Comparison of ENCODE assay signal across 17 cellular contexts in genomic region chr10:119279441-119279840, GRCh38.
"Had no signal": no experiment of that assay in that cellular context is flagged by ENCODE, and none has a peak within 500 bp of the region (broad histone marks: within the 10 kb centered on the region; RNA-seq: fewer than 3 reads in every experiment).

No MANE protein-coding gene starts in this region.

- H3K36me3 Mint-ChIP-seq: natural killer cell treated with Interleukin-12 subunit alpha and Interleukin-12 subunit beta and Interleukin-15 and Interleukin-18, amount 100 ng/mL, for 72 hours had no signal

- H3K4me3 Mint-ChIP-seq: activated CD4-positive, alpha-beta T cell treated with anti-CD3 and anti-CD28 coated beads, Interleukin-2, amount 10 ng/mL, durations not matched to agents 24 days and 14 days; activated CD8-positive, alpha-beta T cell treated with anti-CD3 and anti-CD28 coated beads, Interleukin-2, amount 10 ng/mL, durations not matched to agents 7 days and 5 days; activated T-cell treated with anti-CD3 and anti-CD28 coated beads, Interleukin-2, amount 50 U/mL, for 4 hours; natural killer cell treated with Interleukin-12 subunit alpha and Interleukin-12 subunit beta and Interleukin-15 and Interleukin-18, amount 100 ng/mL, for 72 hours; stimulated activated naive CD8-positive, alpha-beta T cell treated with anti-CD3 and anti-CD28 coated beads, Interleukin-15, Interleukin-2, amounts not matched to agents 100 ng/mL and 50 ng/mL, for 24 hours had no signal

- H3K9me3 ChIP-seq: SK-N-SH, suprapubic skin, transverse colon, vagina had no signal

- H3K27me3 Mint-ChIP-seq: activated CD4-positive, alpha-beta T cell treated with anti-CD3 and anti-CD28 coated beads, Interleukin-2, amount 10 ng/mL, durations not matched to agents 24 days and 14 days; natural killer cell treated with Interleukin-12 subunit alpha and Interleukin-12 subunit beta and Interleukin-15 and Interleukin-18, amount 100 ng/mL, for 72 hours; stimulated activated naive CD8-positive, alpha-beta T cell treated with anti-CD3 and anti-CD28 coated beads, Interleukin-15, Interleukin-2, amounts not matched to agents 100 ng/mL and 50 ng/mL, for 24 hours had no signal

- H3K36me3 ChIP-seq: cardiac muscle cell, suprapubic skin, transverse colon, vagina had no signal

- H3K9me3 Mint-ChIP-seq: activated CD4-positive, alpha-beta T cell treated with anti-CD3 and anti-CD28 coated beads, Interleukin-2, amount 10 ng/mL, durations not matched to agents 24 days and 14 days; activated T-cell treated with anti-CD3 and anti-CD28 coated beads, Interleukin-2, amount 50 U/mL, for 4 hours; natural killer cell treated with Interleukin-12 subunit alpha and Interleukin-12 subunit beta and Interleukin-15 and Interleukin-18, amount 100 ng/mL, for 72 hours; stimulated activated naive CD8-positive, alpha-beta T cell treated with anti-CD3 and anti-CD28 coated beads, Interleukin-15, Interleukin-2, amounts not matched to agents 100 ng/mL and 50 ng/mL, for 24 hours had no signal

- DNase-seq: activated CD4-positive, alpha-beta T cell treated with anti-CD3 and anti-CD28 coated beads, Interleukin-2, amount 10 ng/mL, durations not matched to agents 24 days and 14 days; activated CD8-positive, alpha-beta T cell treated with anti-CD3 and anti-CD28 coated beads, Interleukin-2, amount 10 ng/mL, durations not matched to agents 7 days and 5 days; activated naive CD4-positive, alpha-beta T cell treated with anti-CD3 and anti-CD28 coated beads, Interleukin-2, amount 50 U/mL, for 16 hours; activated T-cell treated with anti-CD3 and anti-CD28 coated beads, Interleukin-2, amount 50 U/mL, for 4 hours; amniotic stem cell; dermis blood vessel endothelial cell; hypothalamus; occipital lobe; SK-N-SH; T1000; transverse colon had no signal

- H3K27me3 ChIP-seq: cardiac muscle cell, suprapubic skin, transverse colon, vagina had no signal

- ATAC-seq: activated CD8-positive, alpha-beta T cell treated with anti-CD3 and anti-CD28 coated beads, Interleukin-2, amount 10 ng/mL, durations not matched to agents 7 days and 5 days; activated T-cell treated with anti-CD3 and anti-CD28 coated beads, Interleukin-2, amount 50 U/mL, for 4 hours; left lobe of liver; natural killer cell treated with Interleukin-12 subunit alpha and Interleukin-12 subunit beta and Interleukin-15 and Interleukin-18, amount 100 ng/mL, for 72 hours had no signal

- H3K27ac Mint-ChIP-seq: activated CD4-positive, alpha-beta T cell treated with anti-CD3 and anti-CD28 coated beads, Interleukin-2, amount 10 ng/mL, durations not matched to agents 24 days and 14 days; activated CD8-positive, alpha-beta T cell treated with anti-CD3 and anti-CD28 coated beads, Interleukin-2, amount 10 ng/mL, durations not matched to agents 7 days and 5 days; natural killer cell treated with Interleukin-12 subunit alpha and Interleukin-12 subunit beta and Interleukin-15 and Interleukin-18, amount 100 ng/mL, for 72 hours; stimulated activated naive CD8-positive, alpha-beta T cell treated with anti-CD3 and anti-CD28 coated beads, Interleukin-15, Interleukin-2, amounts not matched to agents 100 ng/mL and 50 ng/mL, for 24 hours had no signal

- H3K27ac ChIP-seq: cardiac muscle cell, suprapubic skin, vagina had no signal

- H3K4me3 ChIP-seq: cardiac muscle cell, suprapubic skin, transverse colon, vagina had no signal
